12 cellular contexts compared by ENCODE assay signal in genomic region chr15:101455291-101455916, GRCh38. TPM values are rescaled to one million over a fixed set of nuclear protein-coding genes. Genes with fewer than 3 reads are reported as not detected.
DNase-seq lines count a peak whose midpoint lies in the region; ATAC-seq and TF ChIP-seq lines count a peak whose summit lies in the region.
"Had no signal": no experiment of that assay in that cellular context is flagged by ENCODE, and none has a peak within 500 bp of the region (broad histone marks: within the 10 kb centered on the region; RNA-seq: fewer than 3 reads in every experiment).

No MANE protein-coding gene starts in this region.

- H3K27ac ChIP-seq in heart left ventricle (peak overlapping the region; percentile 8 to 71 (median 39)), skeletal muscle tissue (ENCODE audit: low read depth, low read length) (peak overlapping the region; percentile 79), ovary (no peak overlapping the region)
- H3K27ac ChIP-seq: SJSA1 had no signal

- DNase-seq in NCI-H1417 (lab: John Stamatoyannopoulos, UW): peak in 2 of 3 experiments; percentile 18 to 20
- no peak for DNase-seq in NCI-H1417 treated with DMSO at 0.1 percent for 48 hours (lab: John Stamatoyannopoulos, UW)
- peak; percentile 29 for DNase-seq in SKM-1 treated with dmso at 0.1 percent for 144 hours (lab: John Stamatoyannopoulos, UW; ENCODE audit: unreplicated experiment)
- DNase-seq in heart left ventricle: peak in 2 of 5 donors; percentile 52 to 59
- DNase-seq in ovary: no peak
- DNase-seq in SW 1271 (lab: John Stamatoyannopoulos, UW): no peak
- DNase-seq: 8988T; activated naive CD8-positive, alpha-beta T cell treated with anti-CD3 and anti-CD28 coated beads, Interleukin-2, amount 10 ng/mL, durations not matched to agents 7 days and 5 days had no signal

- H3K27me3 ChIP-seq in heart left ventricle (no peaks in the 10 kb centered on the region), skeletal muscle tissue (ENCODE audit: control insufficient read depth in 3 of 3, insufficient read depth in 3 of 3, low read length in 3 of 3) (no peaks in the 10 kb centered on the region), ovary (no peaks in the 10 kb centered on the region)
- H3K27me3 ChIP-seq: SJSA1 had no signal

- peak; percentile 19 to 36 (median 28) for ATAC-seq in heart left ventricle
- ATAC-seq in GM21717 (IDR thresholded peaks at IDR 0.05; ENCODE audit: unreplicated experiment): no peak
- ATAC-seq: HCT116 had no signal

- peak overlapping the region in 2 of 3 donors; percentile 34 to 68 for H3K9ac ChIP-seq in skeletal muscle tissue (ENCODE audit: low read depth in 1 of 3, low read length in 3 of 3)

- 10 to 20% (median 12%) methylated on average over 9 of the region's 9 CpGs for WGBS in heart left ventricle, 4 donors
- 51 to 64% (median 54%) methylated on average over 9 of the region's 9 CpGs for WGBS in ovary, 3 donors

- H3K4me1 ChIP-seq in heart left ventricle (peaks cover 2 to 57% (median 37%) of the 10 kb centered on the region in 12 donors), skeletal muscle tissue (ENCODE audit: control insufficient read depth in 3 of 3, insufficient read depth in 3 of 3, low read length in 3 of 3) (peaks cover 33 to 37% (median 34%) of the 10 kb centered on the region in 3 donors), ovary (ENCODE audit: insufficient read depth) (peaks cover 11% of the 10 kb centered on the region)
- H3K4me1 ChIP-seq: SJSA1 had no signal

- intact Hi-C loops in heart left ventricle (cut with DNase I) (loop anchor here in 1 of 10 donors (10.0 kb wide), 1 partner anchor 179 kb away; no protein-coding TSS in a partner anchor), ovary (cut with DNase I) (no loop called here)

- H3K36me3 ChIP-seq in heart left ventricle: no peaks in the 10 kb centered on the region
- H3K36me3 ChIP-seq in skeletal muscle tissue (ENCODE audit: control insufficient read depth in 3 of 3, insufficient read depth in 3 of 3, low read length in 3 of 3): no peaks in the 10 kb centered on the region
- no peaks in the 10 kb centered on the region for H3K36me3 ChIP-seq in ovary
- H3K36me3 ChIP-seq: SJSA1 had no signal

- no peak for TF ChIP-seq EP300 in ovary (IDR thresholded peaks at IDR 0.05)

- H3K4me3 ChIP-seq in heart left ventricle (no peak overlapping the region), skeletal muscle tissue (ENCODE audit: low read length in 3 of 3) (peak overlapping the region; percentile 4 to 54 (median 7)), ovary (no peak overlapping the region)
- H3K4me3 ChIP-seq: SJSA1 had no signal

- no peak for TF ChIP-seq POLR2A in heart left ventricle (IDR thresholded peaks at IDR 0.05)
- TF ChIP-seq POLR2A in ovary (IDR thresholded peaks at IDR 0.05): no peak

- no peak for TF ChIP-seq CTCF in heart left ventricle (IDR thresholded peaks at IDR 0.05)
- no peak for TF ChIP-seq CTCF in ovary (IDR thresholded peaks at IDR 0.05)

- H3K9me3 ChIP-seq in heart left ventricle (no peaks in the 10 kb centered on the region), skeletal muscle tissue (ENCODE audit: control insufficient read depth in 3 of 3, low read length in 3 of 3) (no peaks in the 10 kb centered on the region), ovary (no peaks in the 10 kb centered on the region)
- H3K9me3 ChIP-seq: SJSA1 had no signal

RNA-seq across cellular contexts. Expression of gene PCSK6, which starts 34.1 kb away (rescaled TPM):
- 10 to 100 TPM in 8 of 9 donors, 1 to 10 TPM in 1; 7.3 to 41.7 (median 23.5) TPM for total RNA-seq in heart left ventricle
- 1 to 10 TPM; 7.4 TPM for polyA plus RNA-seq in heart left ventricle
- total RNA-seq in skeletal muscle tissue: 11.5 TPM
- 10 to 100 TPM in 4 of 7 donors, 1 to 10 TPM in 3; 3.9 to 25.4 (median 13.0) TPM for total RNA-seq in ovary
- polyA plus RNA-seq in ovary: 10 to 100 TPM in 1 of 2 donors, 1 to 10 TPM in 1; 3.8 to 26.0 TPM

Comparison
In these comparisons a context has a peak if more than half of its experiments do, and no peak if none do; other contexts are left out.
1. DNase-seq: peak in NCI-H1417 (2 of 3) and SKM-1 treated with dmso at 0.1 percent for 144 hours (single experiment); none in NCI-H1417 treated with DMSO at 0.1 percent for 48 hours (single experiment), ovary (0 of 5) and SW 1271 (0 of 2).
2. H3K27ac ChIP-seq: peak in heart left ventricle (12 of 12) and skeletal muscle tissue (single experiment); none in ovary (0 of 2).
3. H3K4me3 ChIP-seq: peak in skeletal muscle tissue (3 of 3); none in heart left ventricle (0 of 12) and ovary (single experiment).